In the genomic region with DNA sequence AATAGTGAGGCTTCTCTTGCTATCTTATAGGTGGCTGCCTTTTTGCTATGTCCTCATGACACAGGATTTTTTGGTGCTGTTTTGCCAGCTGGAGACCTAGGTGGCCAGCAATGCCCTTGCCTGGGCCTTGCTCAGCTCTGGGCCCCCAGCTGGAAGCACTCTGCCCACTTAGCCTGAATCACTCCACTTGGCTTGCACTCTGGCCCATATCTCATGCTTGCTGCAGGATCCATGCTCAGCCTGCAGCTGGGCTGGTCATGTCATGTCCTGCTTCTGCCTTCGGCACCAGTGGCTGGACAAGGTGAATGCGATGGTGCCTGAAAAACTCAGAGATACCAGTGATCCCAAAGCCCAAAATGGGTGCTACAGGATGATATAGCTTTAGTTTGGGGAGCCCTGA, we compare ENCODE assay signal across 26 cellular contexts.
DNase-seq lines count a peak whose midpoint lies in the region; ATAC-seq and TF ChIP-seq lines count a peak whose summit lies in the region.
"Had no signal": no experiment of that assay in that cellular context is flagged by ENCODE, and none has a peak within 500 bp of the region (broad histone marks: within the 10 kb centered on the region; RNA-seq: fewer than 3 reads in every experiment).

No MANE protein-coding gene starts in this region.

- H3K79me2 ChIP-seq in neural progenitor cell (ENCODE audit: low read depth): no peaks in the 10 kb centered on the region

- H3K4me1 Mint-ChIP-seq in neural progenitor cell: no peaks in the 10 kb centered on the region
- H3K4me1 Mint-ChIP-seq: CD14-positive monocyte; CD4-positive, alpha-beta memory T cell; CD4-positive, CD25-positive, alpha-beta regulatory T cell; CD8-positive, alpha-beta memory T cell had no signal

- no peaks in the 10 kb centered on the region for H3K36me3 ChIP-seq in neural progenitor cell
- H3K36me3 ChIP-seq in spleen: no peaks in the 10 kb centered on the region
- H3K36me3 ChIP-seq: BE2C, BLaER1 had no signal

- no peak overlapping the region for H3K27ac Mint-ChIP-seq in neural progenitor cell
- H3K27ac Mint-ChIP-seq: CD14-positive monocyte; CD4-positive, alpha-beta memory T cell; CD4-positive, CD25-positive, alpha-beta regulatory T cell; CD8-positive, alpha-beta memory T cell had no signal

- no peaks in the 10 kb centered on the region for H3K27me3 Mint-ChIP-seq in neural progenitor cell (ENCODE audit: insufficient read depth, low read depth)
- H3K27me3 Mint-ChIP-seq: CD4-positive, alpha-beta memory T cell; CD8-positive, alpha-beta memory T cell had no signal

- H3K9ac ChIP-seq in neural progenitor cell: no peak overlapping the region
- H3K9ac ChIP-seq: BLaER1 had no signal

- H3K9me3 Mint-ChIP-seq in neural progenitor cell: peaks cover 3% of the 10 kb centered on the region

- H3K4me3 ChIP-seq in right cardiac atrium (ENCODE audit: low read length) (no peak overlapping the region), neural progenitor cell (no peak overlapping the region), spleen (no peak overlapping the region)
- H3K4me3 ChIP-seq: BLaER1, GM12878 had no signal

- H3K4me3 Mint-ChIP-seq in neural progenitor cell: no peak overlapping the region
- H3K4me3 Mint-ChIP-seq: CD14-positive monocyte; CD4-positive, alpha-beta memory T cell; CD4-positive, CD25-positive, alpha-beta regulatory T cell; CD8-positive, alpha-beta memory T cell had no signal

- no peaks in the 10 kb centered on the region for H3K27me3 ChIP-seq in right cardiac atrium (ENCODE audit: control insufficient read depth, insufficient read depth)
- H3K27me3 ChIP-seq in neural progenitor cell: no peaks in the 10 kb centered on the region
- H3K27me3 ChIP-seq in spleen (replicated peaks in 1 of 7): no peaks in the 10 kb centered on the region
- H3K27me3 ChIP-seq: BE2C, BLaER1 had no signal

- no peaks in the 10 kb centered on the region for H3K36me3 Mint-ChIP-seq in neural progenitor cell
- H3K36me3 Mint-ChIP-seq: CD14-positive monocyte; CD4-positive, alpha-beta memory T cell; CD4-positive, CD25-positive, alpha-beta regulatory T cell; CD8-positive, alpha-beta memory T cell had no signal

- no peaks in the 10 kb centered on the region for H3F3A ChIP-seq in neural progenitor cell (ENCODE audit: low read depth)

- no peaks in the 10 kb centered on the region for H4K20me1 ChIP-seq in neural progenitor cell (ENCODE audit: low read depth)
- H4K20me1 ChIP-seq: BLaER1 had no signal

- peak; percentile 75 for ATAC-seq in Right ventricle myocardium superior (ENCODE audit: poor library complexity)
- no peak for ATAC-seq in right cardiac atrium
- no peak for ATAC-seq in left cardiac atrium
- ATAC-seq in GM18498 (IDR thresholded peaks at IDR 0.05; ENCODE audit: unreplicated experiment): no peak
- ATAC-seq: GM12878 had no signal

- no peak overlapping the region for H3K4me2 ChIP-seq in neural progenitor cell
- H3K4me2 ChIP-seq: BLaER1 had no signal

- no peak for TF ChIP-seq CTCF in neural progenitor cell (IDR thresholded peaks at IDR 0.05)
- no peak for TF ChIP-seq CTCF in spleen (IDR thresholded peaks at IDR 0.05 in 8 of 11, conservative IDR thresholded peaks at IDR 0.05 in 3 of 11)

- H2AFZ ChIP-seq in neural progenitor cell (replicated peaks): peak overlapping the region; percentile 80

- DNase-seq in Right ventricle myocardium superior (no peak), cardiac septum (ENCODE audit: low spot score) (no peak), right cardiac atrium (peak in 2 of 3 donors; percentile 16 to 29), left cardiac atrium (no peak), neural progenitor cell (ENCODE audit: low spot score) (no peak), spleen (peak; percentile 29), dedifferentiated amniotic fluid mesenchymal stem cell (ENCODE audit: extremely low spot score) (no peak)
- DNase-seq: 8988T; ACHN; BE2C; C1 segment of cervical spinal cord; CD4-positive, alpha-beta memory T cell; CD4-positive, CD25-positive, alpha-beta regulatory T cell; CD8-positive, alpha-beta memory T cell; COR-L47; DMS 273 treated with DMSO at 0.1 percent for 48 hours; DMS153; DMS53; DMS79; DND-41; EL; GDM1 had no signal

- 81% methylated on average over 2 of the region's 2 CpGs for WGBS in right cardiac atrium
- WGBS in spleen, 5 donors: 83 to 100% (median 93%) methylated on average over 2 of the region's 2 CpGs

- intact Hi-C loops in Right ventricle myocardium superior (cut with DNase I) (no loop called here), cardiac septum (cut with DNase I) (no loop called here), right cardiac atrium (cut with DNase I) (no loop called here), left cardiac atrium (cut with DNase I) (no loop called here), spleen (cut with DNase I; ENCODE audit: low total_unique reads) (no loop called here)

- H3K9me3 ChIP-seq in right cardiac atrium (ENCODE audit: control insufficient read depth, low read length) (no peaks in the 10 kb centered on the region), neural progenitor cell (ENCODE audit: low read depth) (no peaks in the 10 kb centered on the region), spleen (peaks cover 0 to 25% (median 7%) of the 10 kb centered on the region in 8 donors)
- H3K9me3 ChIP-seq: BE2C, BLaER1 had no signal

- TF ChIP-seq POLR2A in spleen (IDR thresholded peaks at IDR 0.05): no peak

- H3K27ac ChIP-seq in right cardiac atrium (ENCODE audit: low read length) (no peak overlapping the region), neural progenitor cell (no peak overlapping the region), spleen (no peak overlapping the region)
- H3K27ac ChIP-seq: BLaER1 had no signal

- H3K4me1 ChIP-seq in right cardiac atrium (ENCODE audit: control insufficient read depth, insufficient read depth, low read length) (no peaks in the 10 kb centered on the region), neural progenitor cell (no peaks in the 10 kb centered on the region), spleen (no peaks in the 10 kb centered on the region)
- H3K4me1 ChIP-seq: BE2C, BLaER1 had no signal

Comparison
In these comparisons a context has a peak if more than half of its experiments do, and no peak if none do; other contexts are left out.
1. DNase-seq: peak in right cardiac atrium (2 of 3) and spleen (single experiment); none in Right ventricle myocardium superior (single experiment), cardiac septum (single experiment), left cardiac atrium (single experiment), neural progenitor cell (single experiment) and dedifferentiated amniotic fluid mesenchymal stem cell (single experiment).